In the genomic region with DNA sequence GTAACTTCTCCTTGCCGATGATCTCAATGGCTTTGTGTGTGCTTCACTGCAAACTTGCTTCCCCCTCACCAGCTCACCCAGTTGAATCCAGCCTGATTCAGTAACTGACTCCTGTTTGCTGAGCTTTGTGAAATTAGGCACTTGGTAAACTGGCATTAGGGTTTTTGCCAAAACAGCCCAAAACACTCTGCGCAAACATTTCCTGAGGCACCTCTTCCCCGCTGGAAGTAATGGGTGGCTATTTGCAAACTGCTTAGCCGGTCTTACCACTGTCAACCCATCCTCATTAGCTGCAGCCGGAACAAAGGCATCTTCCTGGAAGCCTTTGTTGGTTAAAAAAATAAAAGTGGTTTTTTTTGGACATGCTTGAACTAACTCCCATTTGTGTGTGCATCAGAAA, we compare ENCODE assay signal across 13 cellular contexts.
"Had no signal": no experiment of that assay in that cellular context is flagged by ENCODE, and none has a peak within 500 bp of the region (broad histone marks: within the 10 kb centered on the region; RNA-seq: fewer than 3 reads in every experiment).

No MANE protein-coding gene starts in this region.

- H3K4me1 ChIP-seq: ascending aorta, lower lobe of right lung, pancreas had no signal

- H3K36me3 ChIP-seq: ascending aorta, lower lobe of right lung, neutrophil, pancreas, thyroid gland, WERI-Rb-1 had no signal

- H3K27ac ChIP-seq: ascending aorta, lower lobe of right lung, neutrophil, pancreas, thyroid gland, WERI-Rb-1 had no signal

- H3K27me3 ChIP-seq: ascending aorta, neutrophil, pancreas, thyroid gland had no signal

- FAIRE-seq: islet of Langerhans, pancreas had no signal

- DNase-seq: activated CD4-positive, alpha-beta T cell treated with anti-CD3 and anti-CD28 coated beads, Interleukin-2, amount 50 U/mL, for 4 hours; activated gamma-delta T cell; cortex of kidney; left cardiac atrium; lower lobe of right lung; naive thymus-derived CD8-positive, alpha-beta T cell; pancreas; stimulated activated naive B cell treated with anti-CD40 and anti-IgM and Interleukin-4, amounts not matched to agents 10 μg/mL and 1 μg/mL and 100 μg/mL, for 72 hours; thyroid gland; WERI-Rb-1 had no signal

- H3K9me3 ChIP-seq: ascending aorta, lower lobe of right lung, neutrophil, pancreas, thyroid gland had no signal

- H3K4me3 ChIP-seq: ascending aorta, lower lobe of right lung, pancreas, thyroid gland had no signal

- ATAC-seq: left cardiac atrium; lower lobe of right lung; naive thymus-derived CD8-positive, alpha-beta T cell; stimulated activated naive B cell treated with anti-CD40 and anti-IgM and Interleukin-4, amounts not matched to agents 10 μg/mL and 1 μg/mL and 100 μg/mL, for 72 hours had no signal
